In the genomic region with DNA sequence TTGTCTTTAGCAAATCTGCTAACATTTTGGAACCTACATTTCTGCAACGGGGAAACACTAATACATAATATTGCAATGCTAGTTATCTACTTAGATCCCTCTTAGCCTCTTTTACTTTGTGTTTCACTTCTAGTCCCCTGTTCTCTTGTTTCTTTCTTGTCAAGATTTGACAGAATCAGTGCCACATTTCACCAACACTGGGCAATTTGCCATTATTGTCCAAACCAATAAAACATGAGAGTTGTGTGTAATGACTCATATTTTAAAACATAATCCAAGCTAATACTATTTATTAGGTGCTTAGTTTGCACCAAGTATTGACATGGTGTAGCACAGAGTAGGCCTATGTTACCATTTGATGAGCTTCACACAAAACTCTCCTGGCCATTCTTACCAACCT, we compare ENCODE assay signal across 25 cellular contexts. TPM values are rescaled to one million over a fixed set of nuclear protein-coding genes. Genes with fewer than 3 reads are reported as not detected.
A peak's percentile ranks its signal among the peaks of the same experiment; 100 is the strongest.
DNase-seq lines count a peak whose midpoint lies in the region; ATAC-seq and TF ChIP-seq lines count a peak whose summit lies in the region.
"Had no signal": no experiment of that assay in that cellular context is flagged by ENCODE, and none has a peak within 500 bp of the region (broad histone marks: within the 10 kb centered on the region; RNA-seq: fewer than 3 reads in every experiment).

No MANE protein-coding gene starts in this region.

- DNase-seq in MCF 10A (ENCODE audit: unreplicated experiment), result peak; percentile 26
- DNase-seq in breast epithelium (ENCODE audit: low spot score in 2 of 2), result no peak
- peak; percentile 34 for DNase-seq in dermis blood vessel endothelial cell
- DNase-seq in iris pigment epithelial cell (ENCODE audit: low read depth), result peak; percentile 9
- DNase-seq in erythroblast (lab: John Stamatoyannopoulos, UW), result no peak
- no peak for DNase-seq in NOMO-1 treated with DMSO at 0.1 percent for 48 hours (lab: John Stamatoyannopoulos, UW; ENCODE audit: unreplicated experiment)
- DNase-seq in transverse colon, result no peak
- DNase-seq: activated CD8-positive, alpha-beta T cell treated with anti-CD3 and anti-CD28 coated beads, Interleukin-2, amount 10 ng/mL, durations not matched to agents 7 days and 5 days; activated naive CD4-positive, alpha-beta T cell treated with anti-CD3 and anti-CD28 coated beads, Interleukin-2, amount 10 ng/mL, durations not matched to agents 7 days and 5 days; adrenal gland; KBM-7; kidney glomerular epithelial cell; lower lobe of right lung; NCI-H1417 treated with DMSO at 0.1 percent for 48 hours; NCI-H2081; NCI-H226; NCI-H69; SHP77 treated with DMSO at 0.1 percent for 48 hours; stimulated activated naive B cell treated with anti-CD40 and anti-IgM and Interleukin-4, amounts not matched to agents 10 μg/mL and 1 μg/mL and 100 μg/mL, for 72 hours; substantia nigra had no signal

- ATAC-seq in activated CD4-positive, CD25-positive, alpha-beta regulatory T cell treated with anti-CD3 and anti-CD28 coated beads, Interleukin-2, amount 50 U/mL, for 24 hours, result no peak
- ATAC-seq: activated CD8-positive, alpha-beta T cell treated with anti-CD3 and anti-CD28 coated beads, Interleukin-2, amount 10 ng/mL, durations not matched to agents 7 days and 5 days; GM12878; lower lobe of right lung; stimulated activated naive B cell treated with anti-CD40 and anti-IgM and Interleukin-4, amounts not matched to agents 10 μg/mL and 1 μg/mL and 100 μg/mL, for 72 hours had no signal

- no peak overlapping the region for H3K27ac Mint-ChIP-seq in MCF 10A (ENCODE audit: low read depth, unreplicated experiment)
- H3K27ac Mint-ChIP-seq: activated CD8-positive, alpha-beta T cell treated with anti-CD3 and anti-CD28 coated beads, Interleukin-2, amount 10 ng/mL, durations not matched to agents 7 days and 5 days; activated naive CD4-positive, alpha-beta T cell treated with anti-CD3 and anti-CD28 coated beads, Interleukin-2, amount 10 ng/mL, durations not matched to agents 7 days and 5 days; brain; nephron; stimulated activated naive B cell treated with anti-CD40 and anti-IgM and Interleukin-4, amounts not matched to agents 10 μg/mL and 1 μg/mL and 100 μg/mL, for 72 hours; T-helper 2 cell treated with Interferon-gamma antibody and Interleukin-4, amounts not matched to agents 5 μg/mL and 100 μg/mL, for 36 hours had no signal

- TF ChIP-seq CTCF in MCF 10A (IDR thresholded peaks at IDR 0.05; ENCODE audit: unreplicated experiment), result no peak
- no peak for TF ChIP-seq CTCF in breast epithelium (IDR thresholded peaks at IDR 0.05)
- TF ChIP-seq CTCF in transverse colon (IDR thresholded peaks at IDR 0.05), result no peak

- no peak for TF ChIP-seq EP300 in transverse colon (IDR thresholded peaks at IDR 0.05; ENCODE audit: low read depth)

- H3K4me1 Mint-ChIP-seq in MCF 10A (ENCODE audit: insufficient read depth, unreplicated experiment), result peaks cover 6% of the 10 kb centered on the region
- H3K4me1 Mint-ChIP-seq: activated naive CD4-positive, alpha-beta T cell treated with anti-CD3 and anti-CD28 coated beads, Interleukin-2, amount 10 ng/mL, durations not matched to agents 7 days and 5 days; nephron; stimulated activated naive B cell treated with anti-CD40 and anti-IgM and Interleukin-4, amounts not matched to agents 10 μg/mL and 1 μg/mL and 100 μg/mL, for 72 hours had no signal

- no peak overlapping the region for H3K4me3 Mint-ChIP-seq in MCF 10A (ENCODE audit: unreplicated experiment)
- H3K4me3 Mint-ChIP-seq: activated CD8-positive, alpha-beta T cell treated with anti-CD3 and anti-CD28 coated beads, Interleukin-2, amount 10 ng/mL, durations not matched to agents 7 days and 5 days; activated naive CD4-positive, alpha-beta T cell treated with anti-CD3 and anti-CD28 coated beads, Interleukin-2, amount 10 ng/mL, durations not matched to agents 7 days and 5 days; brain; nephron; stimulated activated naive B cell treated with anti-CD40 and anti-IgM and Interleukin-4, amounts not matched to agents 10 μg/mL and 1 μg/mL and 100 μg/mL, for 72 hours; T-helper 2 cell treated with Interferon-gamma antibody and Interleukin-4, amounts not matched to agents 5 μg/mL and 100 μg/mL, for 36 hours had no signal

- H3K27me3 Mint-ChIP-seq in MCF 10A (ENCODE audit: insufficient read depth, unreplicated experiment), result no peaks in the 10 kb centered on the region
- H3K27me3 Mint-ChIP-seq: activated naive CD4-positive, alpha-beta T cell treated with anti-CD3 and anti-CD28 coated beads, Interleukin-2, amount 10 ng/mL, durations not matched to agents 7 days and 5 days; stimulated activated naive B cell treated with anti-CD40 and anti-IgM and Interleukin-4, amounts not matched to agents 10 μg/mL and 1 μg/mL and 100 μg/mL, for 72 hours had no signal

- H3K4me3 ChIP-seq in breast epithelium (no peak overlapping the region), transverse colon (no peak overlapping the region)
- H3K4me3 ChIP-seq: adrenal gland, GM12878, lower lobe of right lung had no signal

- no peaks in the 10 kb centered on the region for H3K9me3 Mint-ChIP-seq in MCF 10A (ENCODE audit: unreplicated experiment)
- H3K9me3 Mint-ChIP-seq: activated naive CD4-positive, alpha-beta T cell treated with anti-CD3 and anti-CD28 coated beads, Interleukin-2, amount 10 ng/mL, durations not matched to agents 7 days and 5 days; nephron; stimulated activated naive B cell treated with anti-CD40 and anti-IgM and Interleukin-4, amounts not matched to agents 10 μg/mL and 1 μg/mL and 100 μg/mL, for 72 hours; T-helper 2 cell treated with Interferon-gamma antibody and Interleukin-4, amounts not matched to agents 5 μg/mL and 100 μg/mL, for 36 hours had no signal

- POLR2A ChIA-PET in MCF 10A (lab: Yijun Ruan, JAX), result no interaction called here

- H3K27ac ChIP-seq in breast epithelium (no peak overlapping the region), transverse colon (no peak overlapping the region)
- H3K27ac ChIP-seq: adrenal gland, lower lobe of right lung had no signal

- H3K4me1 ChIP-seq in breast epithelium (no peaks in the 10 kb centered on the region), transverse colon (no peaks in the 10 kb centered on the region)
- H3K4me1 ChIP-seq: adrenal gland, lower lobe of right lung had no signal

- H3K36me3 ChIP-seq in breast epithelium (no peaks in the 10 kb centered on the region), transverse colon (no peaks in the 10 kb centered on the region)
- H3K36me3 ChIP-seq: adrenal gland, lower lobe of right lung had no signal

- in situ Hi-C loops in transverse colon (cut with MboI; ENCODE audit: low pct_ligation_motif_present in 1 of 4, low pct_unique_long_range_greater_than_20kb in 1 of 4, low sequenced_read_pairs in 3 of 4), result no loop called here

- intact Hi-C loops in MCF 10A (cut with micrococcal nuclease) (no loop called here), breast epithelium (cut with DNase I; ENCODE audit: low total_unique reads) (no loop called here), transverse colon (cut with DNase I; ENCODE audit: low total_unique reads) (no loop called here)

- H3K27me3 ChIP-seq in breast epithelium, result no peaks in the 10 kb centered on the region
- no peaks in the 10 kb centered on the region for H3K27me3 ChIP-seq in transverse colon
- H3K27me3 ChIP-seq: adrenal gland had no signal

- H3K9me3 ChIP-seq in breast epithelium (no peaks in the 10 kb centered on the region), transverse colon (no peaks in the 10 kb centered on the region)
- H3K9me3 ChIP-seq: adrenal gland, lower lobe of right lung had no signal

- no peak for TF ChIP-seq POLR2A in breast epithelium (IDR thresholded peaks at IDR 0.05)
- no peak for TF ChIP-seq POLR2A in erythroblast (IDR thresholded peaks at IDR 0.05; ENCODE audit: low read length)
- no peak for TF ChIP-seq POLR2A in transverse colon (IDR thresholded peaks at IDR 0.05)

- BruUV-seq in MCF 10A (replicated peaks; lab: Mats Ljungman, UMichigan), result no TSS peak

- no peaks in the 10 kb centered on the region for H3K36me3 Mint-ChIP-seq in MCF 10A (ENCODE audit: insufficient read depth, unreplicated experiment)
- H3K36me3 Mint-ChIP-seq: activated naive CD4-positive, alpha-beta T cell treated with anti-CD3 and anti-CD28 coated beads, Interleukin-2, amount 10 ng/mL, durations not matched to agents 7 days and 5 days; brain; stimulated activated naive B cell treated with anti-CD40 and anti-IgM and Interleukin-4, amounts not matched to agents 10 μg/mL and 1 μg/mL and 100 μg/mL, for 72 hours had no signal

- CTCF ChIA-PET in MCF 10A (lab: Yijun Ruan, JAX), result no interaction called here

- 73 to 92% methylated on average over 1 of the region's 1 CpG for WGBS in transverse colon (ENCODE audit: low coverage in 1 of 2), 2 donors

RNA-seq across cellular contexts. Expression of gene ACVR1C, which starts 33.7 kb away (rescaled TPM):
- 0.12 and 0.17 TPM in 2 replicates for total RNA-seq in MCF 10A (2022)
- total RNA-seq in breast epithelium, result 10 to 100 TPM in 1 of 3 donors, 1 to 10 TPM in 2; 5.9 to 41.4 (median 8.0) TPM
- 0.17 TPM in 1 of 2 replicates, not detected in the other for total RNA-seq in dermis blood vessel endothelial cell
- total RNA-seq in transverse colon, result 10 to 100 TPM in 3 of 4 donors, 1 to 10 TPM in 1; 8.2 to 13.7 (median 11.9) TPM
- total RNA-seq: GM12878 had no signal

Comparison
In these comparisons a context has a peak if more than half of its experiments do, and no peak if none do; other contexts are left out.
1. DNase-seq: peak in MCF 10A (single experiment), dermis blood vessel endothelial cell (single experiment) and iris pigment epithelial cell (single experiment); none in breast epithelium (0 of 2), erythroblast (0 of 2), NOMO-1 treated with DMSO at 0.1 percent for 48 hours (single experiment) and transverse colon (single experiment).